Comparison of ENCODE assay signal across 1 cellular context in genomic region chr18:48832961-48833700, GRCh38.
TF ChIP-seq lines count a peak whose summit lies in the region.

No MANE protein-coding gene starts in this region.

TF ChIP-seq in GM12878, 131 proteins besides CTCF, POLR2A, EP300 and RAD21 (continued from another document):
- no peak for TF ChIP-seq RAD51 (IDR thresholded peaks at IDR 0.05)
- 0 out of 2 replicates have a peak, but pooled peaks have one; percentile 11 for TF ChIP-seq POLR2AphosphoS5 (IDR thresholded peaks at IDR 0.05; ENCODE audit: low read length)
- peak; percentile 66 for TF ChIP-seq EED (IDR thresholded peaks at IDR 0.05; ENCODE audit: low read depth)
- no peak for TF ChIP-seq TBL1XR1 (IDR thresholded peaks at IDR 0.05; ENCODE audit: low read depth, low read length)
- TF ChIP-seq HCFC1 (IDR thresholded peaks at IDR 0.05; ENCODE audit: low read length) = no peak
- TF ChIP-seq SMAD1 (IDR thresholded peaks at IDR 0.05; ENCODE audit: low read depth, partially characterized antibody) = no peak
- peak; percentile 4 for TF ChIP-seq SKIL (IDR thresholded peaks at IDR 0.05; ENCODE audit: low read depth, poor library complexity, severe bottlenecking)
- no peak for TF ChIP-seq ATF2 (IDR thresholded peaks at IDR 0.05; ENCODE audit: low read length)
- TF ChIP-seq EZH2 (IDR thresholded peaks at IDR 0.05; ENCODE audit: borderline replicate concordance, control insufficient read depth, low read depth, low read length) = no peak
- peak; percentile 26; the same call in 1 of the 2 replicates for TF ChIP-seq GATAD2B (conservative IDR thresholded peaks at IDR 0.05; ENCODE audit: low read depth)
- no peak for TF ChIP-seq USF2 (IDR thresholded peaks at IDR 0.05; ENCODE audit: borderline replicate concordance, low read depth, low read length)
- no peak for TF ChIP-seq BCL11A (IDR thresholded peaks at IDR 0.05; ENCODE audit: low read depth, low read length)
- no peak for TF ChIP-seq BRCA1 (IDR thresholded peaks at IDR 0.05; ENCODE audit: low read depth, low read length)
- TF ChIP-seq SP1 (IDR thresholded peaks at IDR 0.05; ENCODE audit: low read depth, low read length) = peak; percentile 41
- no peak for TF ChIP-seq ZNF207 (IDR thresholded peaks at IDR 0.05; ENCODE audit: borderline replicate concordance)
- TF ChIP-seq MTA3 (IDR thresholded peaks at IDR 0.05; ENCODE audit: borderline replicate concordance, low read length) = no peak; the same call in 1 of the 2 replicates
- TF ChIP-seq, protein P1, sequence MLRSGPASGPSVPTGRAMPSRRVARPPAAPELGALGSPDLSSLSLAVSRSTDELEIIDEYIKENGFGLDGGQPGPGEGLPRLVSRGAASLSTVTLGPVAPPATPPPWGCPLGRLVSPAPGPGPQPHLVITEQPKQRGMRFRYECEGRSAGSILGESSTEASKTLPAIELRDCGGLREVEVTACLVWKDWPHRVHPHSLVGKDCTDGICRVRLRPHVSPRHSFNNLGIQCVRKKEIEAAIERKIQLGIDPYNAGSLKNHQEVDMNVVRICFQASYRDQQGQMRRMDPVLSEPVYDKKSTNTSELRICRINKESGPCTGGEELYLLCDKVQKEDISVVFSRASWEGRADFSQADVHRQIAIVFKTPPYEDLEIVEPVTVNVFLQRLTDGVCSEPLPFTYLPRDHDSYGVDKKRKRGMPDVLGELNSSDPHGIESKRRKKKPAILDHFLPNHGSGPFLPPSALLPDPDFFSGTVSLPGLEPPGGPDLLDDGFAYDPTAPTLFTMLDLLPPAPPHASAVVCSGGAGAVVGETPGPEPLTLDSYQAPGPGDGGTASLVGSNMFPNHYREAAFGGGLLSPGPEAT (IDR thresholded peaks at IDR 0.05; ENCODE audit: low read depth) = 0 out of 2 replicates have a peak, but pooled peaks have one; percentile 17
- no peak for TF ChIP-seq ZNF274 (IDR thresholded peaks at IDR 0.05; ENCODE audit: insufficient read depth, insufficient read length)
- no peak for TF ChIP-seq CBFB (IDR thresholded peaks at IDR 0.05; ENCODE audit: low read depth)
- TF ChIP-seq HDGF (IDR thresholded peaks at IDR 0.05) = 0 out of 2 replicates have a peak, but pooled peaks have one; percentile 21
- TF ChIP-seq ZNF592 (IDR thresholded peaks at IDR 0.05) = no peak
- peak; percentile 67 to 83 for TF ChIP-seq IKZF2 (IDR thresholded peaks at IDR 0.05)
- TF ChIP-seq GABPA (IDR thresholded peaks at IDR 0.05; ENCODE audit: low read depth) = no peak
- TF ChIP-seq FOS (IDR thresholded peaks at IDR 0.05; ENCODE audit: borderline replicate concordance, extremely low read depth, insufficient read length) = no peak
- no peak for TF ChIP-seq NFXL1 (IDR thresholded peaks at IDR 0.05; ENCODE audit: borderline replicate concordance)
- no peak for TF ChIP-seq RFX5 (IDR thresholded peaks at IDR 0.05; ENCODE audit: low read depth, low read length)
- TF ChIP-seq MYB (IDR thresholded peaks at IDR 0.05; ENCODE audit: borderline replicate concordance, low read depth, low read length) = no peak
- TF ChIP-seq ELK1 (IDR thresholded peaks at IDR 0.05; ENCODE audit: low read depth, low read length) = no peak
- TF ChIP-seq CHD4 (IDR thresholded peaks at IDR 0.05) = no peak
- TF ChIP-seq ATF7 (IDR thresholded peaks at IDR 0.05; ENCODE audit: low read depth) = no peak
- peak; percentile 75 for TF ChIP-seq RUNX3 (IDR thresholded peaks at IDR 0.05; ENCODE audit: low read length)
- TF ChIP-seq, protein P2, sequence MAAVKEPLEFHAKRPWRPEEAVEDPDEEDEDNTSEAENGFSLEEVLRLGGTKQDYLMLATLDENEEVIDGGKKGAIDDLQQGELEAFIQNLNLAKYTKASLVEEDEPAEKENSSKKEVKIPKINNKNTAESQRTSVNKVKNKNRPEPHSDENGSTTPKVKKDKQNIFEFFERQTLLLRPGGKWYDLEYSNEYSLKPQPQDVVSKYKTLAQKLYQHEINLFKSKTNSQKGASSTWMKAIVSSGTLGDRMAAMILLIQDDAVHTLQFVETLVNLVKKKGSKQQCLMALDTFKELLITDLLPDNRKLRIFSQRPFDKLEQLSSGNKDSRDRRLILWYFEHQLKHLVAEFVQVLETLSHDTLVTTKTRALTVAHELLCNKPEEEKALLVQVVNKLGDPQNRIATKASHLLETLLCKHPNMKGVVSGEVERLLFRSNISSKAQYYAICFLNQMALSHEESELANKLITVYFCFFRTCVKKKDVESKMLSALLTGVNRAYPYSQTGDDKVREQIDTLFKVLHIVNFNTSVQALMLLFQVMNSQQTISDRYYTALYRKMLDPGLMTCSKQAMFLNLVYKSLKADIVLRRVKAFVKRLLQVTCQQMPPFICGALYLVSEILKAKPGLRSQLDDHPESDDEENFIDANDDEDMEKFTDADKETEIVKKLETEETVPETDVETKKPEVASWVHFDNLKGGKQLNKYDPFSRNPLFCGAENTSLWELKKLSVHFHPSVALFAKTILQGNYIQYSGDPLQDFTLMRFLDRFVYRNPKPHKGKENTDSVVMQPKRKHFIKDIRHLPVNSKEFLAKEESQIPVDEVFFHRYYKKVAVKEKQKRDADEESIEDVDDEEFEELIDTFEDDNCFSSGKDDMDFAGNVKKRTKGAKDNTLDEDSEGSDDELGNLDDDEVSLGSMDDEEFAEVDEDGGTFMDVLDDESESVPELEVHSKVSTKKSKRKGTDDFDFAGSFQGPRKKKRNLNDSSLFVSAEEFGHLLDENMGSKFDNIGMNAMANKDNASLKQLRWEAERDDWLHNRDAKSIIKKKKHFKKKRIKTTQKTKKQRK (IDR thresholded peaks at IDR 0.05; ENCODE audit: low read depth, low read length) = no peak
- TF ChIP-seq BMI1 (IDR thresholded peaks at IDR 0.05; ENCODE audit: borderline replicate concordance) = no peak
